1 cellular context compared by ENCODE assay signal in genomic region chr2:156339866-156340265, GRCh38.
TF ChIP-seq lines count a peak whose summit lies in the region.

No MANE protein-coding gene starts in this region.

TF ChIP-seq in HepG2, 621 proteins besides CTCF, POLR2A, EP300 and RAD21 (continued from another document):
- TF ChIP-seq ZNF558 (CRISPR knock-in tag; IDR thresholded peaks at IDR 0.05; ENCODE audit: borderline replicate concordance) (no peak), PREB (CRISPR knock-in tag; IDR thresholded peaks at IDR 0.05) (no peak), ZNF256 (CRISPR knock-in tag; conservative IDR thresholded peaks at IDR 0.05) (no peak), EEA1 (CRISPR knock-in tag; IDR thresholded peaks at IDR 0.05; ENCODE audit: borderline replicate concordance) (no peak), XRCC5 (optimal IDR thresholded peaks at IDR 0.05; ENCODE audit: low read length) (no peak), ARID3A (IDR thresholded peaks at IDR 0.05; ENCODE audit: low read depth, low read length) (no peak), ZNF382 (CRISPR knock-in tag; IDR thresholded peaks at IDR 0.05; ENCODE audit: borderline replicate concordance) (no peak), POGZ (CRISPR knock-in tag; IDR thresholded peaks at IDR 0.05) (no peak), PITX1 (CRISPR knock-in tag; IDR thresholded peaks at IDR 0.05) (no peak)
- TF ChIP-seq, protein P1, sequence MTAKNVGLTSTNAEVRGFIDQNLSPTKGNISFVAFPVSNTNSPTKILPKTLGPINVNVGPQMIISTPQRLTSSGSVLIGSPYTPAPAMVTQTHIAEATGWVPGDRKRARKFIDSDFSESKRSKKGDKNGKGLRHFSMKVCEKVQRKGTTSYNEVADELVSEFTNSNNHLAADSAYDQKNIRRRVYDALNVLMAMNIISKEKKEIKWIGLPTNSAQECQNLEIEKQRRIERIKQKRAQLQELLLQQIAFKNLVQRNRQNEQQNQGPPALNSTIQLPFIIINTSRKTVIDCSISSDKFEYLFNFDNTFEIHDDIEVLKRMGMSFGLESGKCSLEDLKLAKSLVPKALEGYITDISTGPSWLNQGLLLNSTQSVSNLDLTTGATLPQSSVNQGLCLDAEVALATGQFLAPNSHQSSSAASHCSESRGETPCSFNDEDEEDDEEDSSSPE (CRISPR knock-in tag; IDR thresholded peaks at IDR 0.05): no peak
- TF ChIP-seq, protein P2, sequence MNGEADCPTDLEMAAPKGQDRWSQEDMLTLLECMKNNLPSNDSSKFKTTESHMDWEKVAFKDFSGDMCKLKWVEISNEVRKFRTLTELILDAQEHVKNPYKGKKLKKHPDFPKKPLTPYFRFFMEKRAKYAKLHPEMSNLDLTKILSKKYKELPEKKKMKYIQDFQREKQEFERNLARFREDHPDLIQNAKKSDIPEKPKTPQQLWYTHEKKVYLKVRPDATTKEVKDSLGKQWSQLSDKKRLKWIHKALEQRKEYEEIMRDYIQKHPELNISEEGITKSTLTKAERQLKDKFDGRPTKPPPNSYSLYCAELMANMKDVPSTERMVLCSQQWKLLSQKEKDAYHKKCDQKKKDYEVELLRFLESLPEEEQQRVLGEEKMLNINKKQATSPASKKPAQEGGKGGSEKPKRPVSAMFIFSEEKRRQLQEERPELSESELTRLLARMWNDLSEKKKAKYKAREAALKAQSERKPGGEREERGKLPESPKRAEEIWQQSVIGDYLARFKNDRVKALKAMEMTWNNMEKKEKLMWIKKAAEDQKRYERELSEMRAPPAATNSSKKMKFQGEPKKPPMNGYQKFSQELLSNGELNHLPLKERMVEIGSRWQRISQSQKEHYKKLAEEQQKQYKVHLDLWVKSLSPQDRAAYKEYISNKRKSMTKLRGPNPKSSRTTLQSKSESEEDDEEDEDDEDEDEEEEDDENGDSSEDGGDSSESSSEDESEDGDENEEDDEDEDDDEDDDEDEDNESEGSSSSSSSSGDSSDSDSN (CRISPR knock-in tag; IDR thresholded peaks at IDR 0.05): no peak
- TF ChIP-seq, protein P3, sequence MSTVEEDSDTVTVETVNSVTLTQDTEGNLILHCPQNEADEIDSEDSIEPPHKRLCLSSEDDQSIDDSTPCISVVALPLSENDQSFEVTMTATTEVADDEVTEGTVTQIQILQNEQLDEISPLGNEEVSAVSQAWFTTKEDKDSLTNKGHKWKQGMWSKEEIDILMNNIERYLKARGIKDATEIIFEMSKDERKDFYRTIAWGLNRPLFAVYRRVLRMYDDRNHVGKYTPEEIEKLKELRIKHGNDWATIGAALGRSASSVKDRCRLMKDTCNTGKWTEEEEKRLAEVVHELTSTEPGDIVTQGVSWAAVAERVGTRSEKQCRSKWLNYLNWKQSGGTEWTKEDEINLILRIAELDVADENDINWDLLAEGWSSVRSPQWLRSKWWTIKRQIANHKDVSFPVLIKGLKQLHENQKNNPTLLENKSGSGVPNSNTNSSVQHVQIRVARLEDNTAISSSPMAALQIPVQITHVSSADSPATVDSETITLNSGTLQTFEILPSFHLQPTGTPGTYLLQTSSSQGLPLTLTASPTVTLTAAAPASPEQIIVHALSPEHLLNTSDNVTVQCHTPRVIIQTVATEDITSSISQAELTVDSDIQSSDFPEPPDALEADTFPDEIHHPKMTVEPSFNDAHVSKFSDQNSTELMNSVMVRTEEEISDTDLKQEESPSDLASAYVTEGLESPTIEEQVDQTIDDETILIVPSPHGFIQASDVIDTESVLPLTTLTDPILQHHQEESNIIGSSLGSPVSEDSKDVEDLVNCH (CRISPR knock-in tag; IDR thresholded peaks at IDR 0.05): no peak
- TF ChIP-seq, protein P4, sequence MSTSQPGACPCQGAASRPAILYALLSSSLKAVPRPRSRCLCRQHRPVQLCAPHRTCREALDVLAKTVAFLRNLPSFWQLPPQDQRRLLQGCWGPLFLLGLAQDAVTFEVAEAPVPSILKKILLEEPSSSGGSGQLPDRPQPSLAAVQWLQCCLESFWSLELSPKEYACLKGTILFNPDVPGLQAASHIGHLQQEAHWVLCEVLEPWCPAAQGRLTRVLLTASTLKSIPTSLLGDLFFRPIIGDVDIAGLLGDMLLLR (CRISPR knock-in tag; IDR thresholded peaks at IDR 0.05): no peak
TF ChIP-seq in HepG2: peak in this region for 0.
